In the genomic region with DNA sequence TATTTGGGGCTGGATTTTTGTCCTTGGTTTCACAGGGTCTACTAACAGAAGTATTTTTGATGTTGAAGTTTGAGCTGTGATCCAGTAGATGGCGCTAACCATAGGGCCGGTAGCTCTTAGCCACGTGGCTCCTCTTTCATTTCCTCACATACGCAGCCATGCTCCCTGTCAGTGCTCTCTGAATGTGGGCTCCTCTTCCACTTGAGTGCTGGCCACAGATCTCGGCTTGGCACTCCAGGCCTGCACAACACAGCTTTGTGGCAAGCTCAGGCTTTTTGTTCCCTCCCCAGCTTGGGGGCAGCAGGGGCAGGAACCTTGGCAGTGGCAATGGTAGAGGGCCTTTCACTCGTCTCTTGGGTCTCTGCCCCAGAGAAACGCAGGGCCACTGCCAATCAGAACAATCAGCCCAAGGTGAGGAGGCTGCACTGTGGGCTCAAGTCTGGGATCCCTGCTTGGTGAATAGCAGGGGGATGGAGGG, we compare ENCODE assay signal across 9 cellular contexts. TPM values are rescaled to one million over a fixed set of nuclear protein-coding genes. Genes with fewer than 3 reads are reported as not detected.
A peak's percentile ranks its signal among the peaks of the same experiment; 100 is the strongest.
DNase-seq lines count a peak whose midpoint lies in the region; ATAC-seq and TF ChIP-seq lines count a peak whose summit lies in the region.
"Had no signal": no experiment of that assay in that cellular context is flagged by ENCODE, and none has a peak within 500 bp of the region (broad histone marks: within the 10 kb centered on the region; RNA-seq: fewer than 3 reads in every experiment).

No MANE protein-coding gene starts in this region.

- POLR2A ChIA-PET in OCI-LY7 (lab: Charles Lee) = interaction anchor here (1.2 kb wide), 1 partner anchor 11 kb away, joined by 3 read pairs; no protein-coding TSS in a partner anchor

- H3K9me3 ChIP-seq in OCI-LY7 (ENCODE audit: low read length) = peaks cover 7% of the 10 kb centered on the region; the same call in 1 of the 2 replicates

- H3K4me3 ChIP-seq in OCI-LY7 (ENCODE audit: low read depth, low read length, poor library complexity, severe bottlenecking) = no peak overlapping the region
- H3K4me3 ChIP-seq in choroid plexus epithelial cell (ENCODE audit: low read depth, low read length) = no peak overlapping the region
- H3K4me3 ChIP-seq: BLaER1 treated with 17β-estradiol and CSF1 and Interleukin-3, amounts not matched to agents 10 nM and 100 nM had no signal

- no peak overlapping the region for H3K27ac Mint-ChIP-seq in mesothelial cell of epicardium

- CTCF ChIA-PET in OCI-LY7 (lab: Charles Lee; ENCODE audit: unreplicated experiment) = no interaction called here

- intact Hi-C loops in OCI-LY7 (cut with micrococcal nuclease; ENCODE audit: unreplicated experiment) = loop anchor here (1.0 kb wide), 1 partner anchor 115 kb away; no protein-coding TSS in a partner anchor

- no peaks in the 10 kb centered on the region for H3K79me2 ChIP-seq in OCI-LY7 (ENCODE audit: insufficient read depth, low read depth, low read length)

- no peaks in the 10 kb centered on the region for H3K9me2 ChIP-seq in OCI-LY7 (ENCODE audit: insufficient read depth, low read length)

- peaks cover 11% of the 10 kb centered on the region for H3K4me1 Mint-ChIP-seq in mesothelial cell of epicardium

- DNase-seq in NCI-H1417 (lab: John Stamatoyannopoulos, UW) (peak; percentile 15 to 22 (median 20)), NCI-H1417 treated with DMSO at 0.1 percent for 48 hours (lab: John Stamatoyannopoulos, UW) (no peak), OCI-LY7 (ENCODE audit: low spot score) (peak; percentile 75), choroid plexus epithelial cell (ENCODE audit: low read depth) (peak; percentile 85), mesothelial cell of epicardium (ENCODE audit: low spot score in 2 of 2, unreplicated experiment in 2 of 2) (no peak), NCI-H774 (lab: John Stamatoyannopoulos, UW) (no peak)

- peaks cover 5% of the 10 kb centered on the region for H3K36me3 Mint-ChIP-seq in mesothelial cell of epicardium

- no peaks in the 10 kb centered on the region for H4K20me1 ChIP-seq in OCI-LY7 (ENCODE audit: insufficient read depth, low read length)
- H4K20me1 ChIP-seq: BLaER1 treated with 17β-estradiol and CSF1 and Interleukin-3, amounts not matched to agents 10 nM and 100 nM had no signal

- H3K4me2 ChIP-seq in OCI-LY7 (ENCODE audit: low read length) = no peak overlapping the region
- H3K4me2 ChIP-seq: BLaER1 treated with 17β-estradiol and CSF1 and Interleukin-3, amounts not matched to agents 10 nM and 100 nM had no signal

- peak overlapping the region; percentile 93 for H2AFZ ChIP-seq in OCI-LY7 (ENCODE audit: low read length)

- peaks cover 43% of the 10 kb centered on the region for H3K9me3 Mint-ChIP-seq in mesothelial cell of epicardium

- peaks cover 29% of the 10 kb centered on the region for H3K4me1 ChIP-seq in OCI-LY7 (ENCODE audit: insufficient read depth, low read length, poor library complexity, severe bottlenecking)

- TF ChIP-seq CTCF in OCI-LY7 (conservative IDR thresholded peaks at IDR 0.05; ENCODE audit: low read length) (peak; percentile 86), choroid plexus epithelial cell (conservative IDR thresholded peaks at IDR 0.05; ENCODE audit: low read depth, low read length) (peak; percentile 83), mesothelial cell of epicardium (IDR thresholded peaks at IDR 0.05; ENCODE audit: unreplicated experiment) (peak; percentile 32)

- no peak overlapping the region for H3K4me3 Mint-ChIP-seq in mesothelial cell of epicardium

- peaks cover 4% of the 10 kb centered on the region for H3K27me3 Mint-ChIP-seq in mesothelial cell of epicardium (ENCODE audit: low read depth)

- H3K27ac ChIP-seq in OCI-LY7 (ENCODE audit: low read depth, low read length, poor library complexity, severe bottlenecking) = no peak overlapping the region
- H3K27ac ChIP-seq: BLaER1 treated with 17β-estradiol and CSF1 and Interleukin-3, amounts not matched to agents 10 nM and 100 nM had no signal

- no TSS peak for BruUV-seq in OCI-LY7 (replicated peaks; lab: Mats Ljungman, UMichigan)

- H3K36me3 ChIP-seq in OCI-LY7 (ENCODE audit: insufficient read depth, low read length) = no peaks in the 10 kb centered on the region
- H3K36me3 ChIP-seq: BLaER1 treated with 17β-estradiol and CSF1 and Interleukin-3, amounts not matched to agents 10 nM and 100 nM had no signal

- peak; percentile 65 for ATAC-seq in GM18858 (IDR thresholded peaks at IDR 0.05; ENCODE audit: unreplicated experiment)
- ATAC-seq in HG03354 (IDR thresholded peaks at IDR 0.05; ENCODE audit: poor library complexity, severe bottlenecking, unreplicated experiment) = peak; percentile 85

RNA-seq across cellular contexts. Expression of a gene that starts 18.6 kb away (rescaled TPM):
- total RNA-seq in OCI-LY7 (2014; rRNA removed; shearing (Covaris generic)) = 0.79 TPM in 1 of 2 replicates, not detected in the other
- total RNA-seq in OCI-LY7 (2022) (not detected in 2 replicates), mesothelial cell of epicardium (3.3 to 4.3 TPM (median 3.4 TPM) in 3 replicates)

Comparison
In these comparisons a context has a peak if more than half of its experiments do, and no peak if none do; other contexts are left out.
1. DNase-seq: peak in NCI-H1417 (3 of 3), OCI-LY7 (single experiment) and choroid plexus epithelial cell (single experiment); none in NCI-H1417 treated with DMSO at 0.1 percent for 48 hours (single experiment), mesothelial cell of epicardium (0 of 2) and NCI-H774 (single experiment).
2. CTCF ChIP-seq: peak in every context shown above with its lines; median percentile 86 in OCI-LY7; 83 in choroid plexus epithelial cell; 32 in mesothelial cell of epicardium.